Comparison of ENCODE assay signal across 17 cellular contexts in genomic region chr11:68650801-68651200, GRCh38. TPM values are rescaled to one million over a fixed set of nuclear protein-coding genes. Genes with fewer than 3 reads are reported as not detected.
DNase-seq lines count a peak whose midpoint lies in the region; ATAC-seq, FAIRE-seq and TF ChIP-seq lines count a peak whose summit lies in the region.
"Had no signal": no experiment of that assay in that cellular context is flagged by ENCODE, and none has a peak within 500 bp of the region (broad histone marks: within the 10 kb centered on the region; RNA-seq: fewer than 3 reads in every experiment).

No MANE protein-coding gene starts in this region.

- no peaks in the 10 kb centered on the region for H4K20me1 ChIP-seq in GM23338 (replicated peaks; ENCODE audit: insufficient read depth)

- ATAC-seq in GM23338 (no peak), upper lobe of right lung (no peak)
- ATAC-seq: GM12878 had no signal

- H3K4me1 ChIP-seq in GM23338 (ENCODE audit: insufficient read depth), result no peaks in the 10 kb centered on the region; the same call in 1 of the 2 replicates
- no peaks in the 10 kb centered on the region for H3K4me1 ChIP-seq in kidney (ENCODE audit: control insufficient read depth in 1 of 2, insufficient read depth in 1 of 2, low read depth in 1 of 2, low read length in 2 of 2)
- peaks cover 14% of the 10 kb centered on the region for H3K4me1 ChIP-seq in prostate gland (replicated peaks)
- no peaks in the 10 kb centered on the region for H3K4me1 ChIP-seq in upper lobe of right lung

- peak overlapping the region; percentile 52; the same call in 1 of the 2 replicates for H2AFZ ChIP-seq in GM23338

- intact Hi-C loops in kidney (cut with DNase I) (no loop called here), prostate gland (cut with DNase I) (no loop called here), upper lobe of right lung (cut with DNase I) (no loop called here)

- FAIRE-seq in HTR-8/SVneo (lab: Jason Lieb, UNC) (peak; percentile 16), kidney (lab: Jason Lieb, UNC) (no peak)
- FAIRE-seq: A204.1, GM12878, GM19239, H54 had no signal

- H3K27me3 Mint-ChIP-seq in GM23338 (ENCODE audit: insufficient read depth, low read depth, poor library complexity), result peaks cover 12% of the 10 kb centered on the region

- peaks cover 16% of the 10 kb centered on the region for H3K36me3 Mint-ChIP-seq in GM23338 (ENCODE audit: low read depth)
- H3K36me3 Mint-ChIP-seq: CD14-positive monocyte; CD4-positive, alpha-beta memory T cell had no signal

- TF ChIP-seq POLR2A in prostate gland (IDR thresholded peaks at IDR 0.05), result no peak

- WGBS in prostate gland, result 88% methylated on average over 14 of the region's 14 CpGs

- no peak overlapping the region for H3K9ac ChIP-seq in kidney (ENCODE audit: low read length in 2 of 2)

- no peak overlapping the region for H3K4me2 ChIP-seq in GM23338

- no peaks in the 10 kb centered on the region for H3K79me2 ChIP-seq in GM23338 (replicated peaks; ENCODE audit: insufficient read depth)

- DNase-seq in GM23338 (ENCODE audit: low spot score) (no peak), HTR-8/SVneo (ENCODE audit: insufficient read length, low spot score) (no peak), kidney (peak; percentile 55), prostate gland (ENCODE audit: low spot score) (no peak), DMS79 (lab: John Stamatoyannopoulos, UW) (no peak), upper lobe of right lung (no peak)
- DNase-seq: ACHN; CD4-positive, alpha-beta memory T cell; DND-41; HCEC 1CT had no signal

- H3K9me3 ChIP-seq in kidney (ENCODE audit: control insufficient read depth in 1 of 2, low read length in 2 of 2) (peaks cover 3 to 16% of the 10 kb centered on the region in 2 donors), prostate gland (no peaks in the 10 kb centered on the region), upper lobe of right lung (peaks cover 9% of the 10 kb centered on the region)

- no peak overlapping the region for H3K4me3 Mint-ChIP-seq in GM23338

- H3K27ac ChIP-seq in GM23338 (ENCODE audit: low read depth), result no peak overlapping the region
- H3K27ac ChIP-seq in kidney (ENCODE audit: low read depth in 2 of 2, low read length in 2 of 2), result no peak overlapping the region
- peak overlapping the region; percentile 75 to 95 for H3K27ac ChIP-seq in prostate gland
- no peak overlapping the region for H3K27ac ChIP-seq in upper lobe of right lung

- H3K4me1 Mint-ChIP-seq in GM23338, result no peaks in the 10 kb centered on the region
- H3K4me1 Mint-ChIP-seq: CD4-positive, alpha-beta memory T cell had no signal

- H3K27me3 ChIP-seq in GM23338 (ENCODE audit: insufficient read depth) (no peaks in the 10 kb centered on the region), prostate gland (replicated peaks; ENCODE audit: insufficient read depth) (no peaks in the 10 kb centered on the region), upper lobe of right lung (peaks cover 29% of the 10 kb centered on the region)

- H3K36me3 ChIP-seq in GM23338 (ENCODE audit: insufficient read depth), result no peaks in the 10 kb centered on the region
- H3K36me3 ChIP-seq in kidney (ENCODE audit: control insufficient read depth in 1 of 2, insufficient read depth in 2 of 2, low read length in 2 of 2), result no peaks in the 10 kb centered on the region
- no peaks in the 10 kb centered on the region for H3K36me3 ChIP-seq in prostate gland
- H3K36me3 ChIP-seq in upper lobe of right lung, result no peaks in the 10 kb centered on the region

- TF ChIP-seq CTCF in GM23338 (conservative IDR thresholded peaks at IDR 0.05; ENCODE audit: low read depth in 2 of 2) (no peak), kidney (IDR thresholded peaks at IDR 0.05; ENCODE audit: borderline replicate concordance, extremely low read depth, insufficient read depth) (no peak), prostate gland (IDR thresholded peaks at IDR 0.05) (no peak), upper lobe of right lung (IDR thresholded peaks at IDR 0.05) (no peak)

- no peaks in the 10 kb centered on the region for H3K9me2 ChIP-seq in GM23338 (ENCODE audit: insufficient read depth)

- H3F3A ChIP-seq in GM23338 (replicated peaks; ENCODE audit: low read depth), result no peaks in the 10 kb centered on the region

- H3K27ac Mint-ChIP-seq in GM23338, result no peak overlapping the region
- H3K27ac Mint-ChIP-seq: CD14-positive monocyte; CD4-positive, alpha-beta memory T cell had no signal

- peaks cover 34% of the 10 kb centered on the region for H3K9me3 Mint-ChIP-seq in GM23338

- H3K4me3 ChIP-seq in GM23338 (no peak overlapping the region), kidney (ENCODE audit: low read length in 2 of 2) (no peak overlapping the region), prostate gland (no peak overlapping the region), upper lobe of right lung (no peak overlapping the region)
- H3K4me3 ChIP-seq: GM12878 had no signal

TF ChIP-seq in GM23338, 12 proteins besides CTCF, POLR2A, EP300 and RAD21 (continues in another document):
- no peak for TF ChIP-seq ZNF331 (CRISPR knock-in tag; IDR thresholded peaks at IDR 0.05; ENCODE audit: low read depth)
- no peak for TF ChIP-seq ZNF114 (CRISPR knock-in tag; IDR thresholded peaks at IDR 0.05)
- TF ChIP-seq EZH2 (IDR thresholded peaks at IDR 0.05; ENCODE audit: low read depth, unreplicated experiment), result no peak
- TF ChIP-seq, protein P1, sequence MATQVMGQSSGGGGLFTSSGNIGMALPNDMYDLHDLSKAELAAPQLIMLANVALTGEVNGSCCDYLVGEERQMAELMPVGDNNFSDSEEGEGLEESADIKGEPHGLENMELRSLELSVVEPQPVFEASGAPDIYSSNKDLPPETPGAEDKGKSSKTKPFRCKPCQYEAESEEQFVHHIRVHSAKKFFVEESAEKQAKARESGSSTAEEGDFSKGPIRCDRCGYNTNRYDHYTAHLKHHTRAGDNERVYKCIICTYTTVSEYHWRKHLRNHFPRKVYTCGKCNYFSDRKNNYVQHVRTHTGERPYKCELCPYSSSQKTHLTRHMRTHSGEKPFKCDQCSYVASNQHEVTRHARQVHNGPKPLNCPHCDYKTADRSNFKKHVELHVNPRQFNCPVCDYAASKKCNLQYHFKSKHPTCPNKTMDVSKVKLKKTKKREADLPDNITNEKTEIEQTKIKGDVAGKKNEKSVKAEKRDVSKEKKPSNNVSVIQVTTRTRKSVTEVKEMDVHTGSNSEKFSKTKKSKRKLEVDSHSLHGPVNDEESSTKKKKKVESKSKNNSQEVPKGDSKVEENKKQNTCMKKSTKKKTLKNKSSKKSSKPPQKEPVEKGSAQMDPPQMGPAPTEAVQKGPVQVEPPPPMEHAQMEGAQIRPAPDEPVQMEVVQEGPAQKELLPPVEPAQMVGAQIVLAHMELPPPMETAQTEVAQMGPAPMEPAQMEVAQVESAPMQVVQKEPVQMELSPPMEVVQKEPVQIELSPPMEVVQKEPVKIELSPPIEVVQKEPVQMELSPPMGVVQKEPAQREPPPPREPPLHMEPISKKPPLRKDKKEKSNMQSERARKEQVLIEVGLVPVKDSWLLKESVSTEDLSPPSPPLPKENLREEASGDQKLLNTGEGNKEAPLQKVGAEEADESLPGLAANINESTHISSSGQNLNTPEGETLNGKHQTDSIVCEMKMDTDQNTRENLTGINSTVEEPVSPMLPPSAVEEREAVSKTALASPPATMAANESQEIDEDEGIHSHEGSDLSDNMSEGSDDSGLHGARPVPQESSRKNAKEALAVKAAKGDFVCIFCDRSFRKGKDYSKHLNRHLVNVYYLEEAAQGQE (IDR thresholded peaks at IDR 0.05; ENCODE audit: unreplicated experiment), result no peak

RNA-seq across cellular contexts. Expression of gene GAL, which starts 33.5 kb away (rescaled TPM):
- total RNA-seq in GM23338 (2014; rRNA removed; shearing (Covaris generic)), result 80.9 and 82.8 TPM in 2 replicates
- polyA plus RNA-seq in GM23338 (2016; fragmentation: Nextera tagmentation; extraction: Ambion mirVana), result 691 and 693 TPM in 2 replicates
- total RNA-seq in kidney, result 0.31 TPM
- polyA plus RNA-seq in kidney (ENCODE audit: insufficient read depth, low read depth, low replicate concordance), result not detected
- 1 to 10 TPM; 1.1 to 4.8 TPM for total RNA-seq in prostate gland
- not detected for total RNA-seq in upper lobe of right lung
- total RNA-seq: CD4-positive, alpha-beta memory T cell; G401; GM12878; HT-29 had no signal
- polyA plus RNA-seq: CD14-positive monocyte; CD4-positive, alpha-beta memory T cell had no signal

Comparison
In these comparisons a context has a peak if more than half of its experiments do, and no peak if none do; other contexts are left out.
1. H3K27ac ChIP-seq: peak in prostate gland (2 of 2); none in GM23338 (single experiment), kidney (0 of 2) and upper lobe of right lung (single experiment).
2. RNA of gene GAL, which starts 33.5 kb away (total RNA-seq): 80.9 to 82.8 TPM in GM23338; 1.1 to 4.8 TPM in prostate gland, not detected in upper lobe of right lung (single experiment) and 0.31 TPM in kidney (single experiment); every median in the first group is over 10 times any median in the second.